In genomic region chr7:80941206-80941758, GRCh38 we compare ENCODE assay signal across 11 cellular contexts. TPM values are rescaled to one million over a fixed set of nuclear protein-coding genes. Genes with fewer than 3 reads are reported as not detected.
DNase-seq lines count a peak whose midpoint lies in the region; ATAC-seq and TF ChIP-seq lines count a peak whose summit lies in the region.
"Had no signal": no experiment of that assay in that cellular context is flagged by ENCODE, and none has a peak within 500 bp of the region (broad histone marks: within the 10 kb centered on the region; RNA-seq: fewer than 3 reads in every experiment).

No MANE protein-coding gene starts in this region.

- peak; percentile 46 for DNase-seq in SIG-M5 treated with dmso at 0.1 percent for 504 hours (lab: John Stamatoyannopoulos, UW; ENCODE audit: unreplicated experiment)
- DNase-seq in SIG-M5 (lab: John Stamatoyannopoulos, UW): no peak
- DNase-seq in chondrocyte (ENCODE audit: low spot score): no peak
- DNase-seq in left lobe of liver (ENCODE audit: low spot score): no peak
- no peak for DNase-seq in aorta
- DNase-seq in ovary: no peak
- no peak for DNase-seq in UCSD-AML1 (lab: John Stamatoyannopoulos, UW; ENCODE audit: unreplicated experiment)
- no peak for DNase-seq in CD4-positive, alpha-beta memory T cell
- DNase-seq: T-helper 1 cell had no signal

- no peak for TF ChIP-seq POLR2A in ovary (IDR thresholded peaks at IDR 0.05)

- no peak overlapping the region for H3K4me3 Mint-ChIP-seq in chondrocyte (ENCODE audit: unreplicated experiment)
- no peak overlapping the region for H3K4me3 Mint-ChIP-seq in CD4-positive, alpha-beta memory T cell
- H3K4me3 Mint-ChIP-seq: activated naive CD4-positive, alpha-beta T cell treated with anti-CD3 and anti-CD28 coated beads, Interleukin-2, amount 50 U/mL, for 24 hours had no signal

- POLR2A ChIA-PET in CD4-positive, alpha-beta memory T cell (lab: Charles Lee; ENCODE audit: partially characterized antibody): no interaction called here

- intact Hi-C loops in aorta (cut with DNase I) (no loop called here), ovary (cut with DNase I) (no loop called here)
- intact Hi-C loops in CD4-positive, alpha-beta memory T cell (cut with micrococcal nuclease): no loop called here

- H3K27me3 ChIP-seq in aorta (ENCODE audit: control insufficient read depth in 1 of 2, insufficient read depth in 2 of 2, low read length in 1 of 2) (no peaks in the 10 kb centered on the region), ovary (no peaks in the 10 kb centered on the region)
- no peaks in the 10 kb centered on the region for H3K27me3 ChIP-seq in CD4-positive, alpha-beta memory T cell (ENCODE audit: insufficient read depth, low read length)
- H3K27me3 ChIP-seq: thyroid gland had no signal

- H3K9me3 ChIP-seq in aorta (ENCODE audit: control insufficient read depth, low read length) (no peaks in the 10 kb centered on the region), ovary (no peaks in the 10 kb centered on the region)
- H3K9me3 ChIP-seq in CD4-positive, alpha-beta memory T cell (ENCODE audit: control insufficient read depth in 1 of 2, low read length in 2 of 2): no peaks in the 10 kb centered on the region
- H3K9me3 ChIP-seq: thyroid gland had no signal

- no peak for TF ChIP-seq CTCF in chondrocyte (IDR thresholded peaks at IDR 0.05)
- TF ChIP-seq CTCF in ovary (IDR thresholded peaks at IDR 0.05): no peak

- H3K4me3 ChIP-seq in aorta (ENCODE audit: low read length in 2 of 2) (no peak overlapping the region), ovary (no peak overlapping the region)
- no peak overlapping the region for H3K4me3 ChIP-seq in CD4-positive, alpha-beta memory T cell (ENCODE audit: low read length in 2 of 2)
- H3K4me3 ChIP-seq: thyroid gland had no signal

- H3K9me3 Mint-ChIP-seq in chondrocyte (ENCODE audit: low read depth): peaks cover 6% of the 10 kb centered on the region
- H3K9me3 Mint-ChIP-seq in CD4-positive, alpha-beta memory T cell: peaks cover 0 to 10% (median 3%) of the 10 kb centered on the region in 8 donors

- H3K36me3 ChIP-seq in aorta (ENCODE audit: control insufficient read depth in 1 of 2, insufficient read depth in 2 of 2, low read length in 1 of 2) (no peaks in the 10 kb centered on the region), ovary (no peaks in the 10 kb centered on the region)
- H3K36me3 ChIP-seq in CD4-positive, alpha-beta memory T cell (ENCODE audit: insufficient read depth, low read length): no peaks in the 10 kb centered on the region
- H3K36me3 ChIP-seq: thyroid gland had no signal

- no peak for TF ChIP-seq EP300 in ovary (IDR thresholded peaks at IDR 0.05)

- H3K27me3 Mint-ChIP-seq in chondrocyte (ENCODE audit: low read depth): no peaks in the 10 kb centered on the region
- H3K27me3 Mint-ChIP-seq in CD4-positive, alpha-beta memory T cell: no peaks in the 10 kb centered on the region
- H3K27me3 Mint-ChIP-seq: activated naive CD4-positive, alpha-beta T cell treated with anti-CD3 and anti-CD28 coated beads, Interleukin-2, amount 50 U/mL, for 24 hours had no signal

- ATAC-seq in left lobe of liver (peak; percentile 17), aorta (ENCODE audit: low FRiP score) (peak; percentile 63)

- H3K36me3 Mint-ChIP-seq in chondrocyte (ENCODE audit: low read depth): no peaks in the 10 kb centered on the region
- H3K36me3 Mint-ChIP-seq in CD4-positive, alpha-beta memory T cell: no peaks in the 10 kb centered on the region
- H3K36me3 Mint-ChIP-seq: activated naive CD4-positive, alpha-beta T cell treated with anti-CD3 and anti-CD28 coated beads, Interleukin-2, amount 50 U/mL, for 24 hours had no signal

- peak overlapping the region; percentile 88 for H3K27ac Mint-ChIP-seq in chondrocyte (ENCODE audit: unreplicated experiment)
- no peak overlapping the region for H3K27ac Mint-ChIP-seq in CD4-positive, alpha-beta memory T cell
- H3K27ac Mint-ChIP-seq: activated naive CD4-positive, alpha-beta T cell treated with anti-CD3 and anti-CD28 coated beads, Interleukin-2, amount 50 U/mL, for 24 hours had no signal

- WGBS in aorta, 2 donors: 81 to 92% methylated on average over 4 of the region's 4 CpGs
- 67 to 74% (median 71%) methylated on average over 4 of the region's 4 CpGs for WGBS in ovary, 3 donors

- no peak overlapping the region for H3K27ac ChIP-seq in aorta (ENCODE audit: low read depth in 1 of 2, low read length in 2 of 2)
- no peak overlapping the region for H3K27ac ChIP-seq in ovary
- H3K27ac ChIP-seq in CD4-positive, alpha-beta memory T cell (ENCODE audit: low read depth, low read length): no peak overlapping the region

- H3K4me1 ChIP-seq in aorta (ENCODE audit: control insufficient read depth in 1 of 2, insufficient read depth in 2 of 2, low read length in 2 of 2) (no peaks in the 10 kb centered on the region), ovary (ENCODE audit: insufficient read depth) (peaks cover 3% of the 10 kb centered on the region)
- H3K4me1 ChIP-seq in CD4-positive, alpha-beta memory T cell (ENCODE audit: insufficient read depth, low read length): no peaks in the 10 kb centered on the region

- peaks cover 37% of the 10 kb centered on the region for H3K4me1 Mint-ChIP-seq in chondrocyte (ENCODE audit: low read depth)
- H3K4me1 Mint-ChIP-seq in CD4-positive, alpha-beta memory T cell: no peaks in the 10 kb centered on the region
- H3K4me1 Mint-ChIP-seq: activated naive CD4-positive, alpha-beta T cell treated with anti-CD3 and anti-CD28 coated beads, Interleukin-2, amount 50 U/mL, for 24 hours had no signal

- CTCF ChIA-PET in CD4-positive, alpha-beta memory T cell (lab: Charles Lee; ENCODE audit: partially characterized antibody): no interaction called here

RNA-seq across cellular contexts. Expression of gene SEMA3C, which starts 22.4 kb away (rescaled TPM):
- total RNA-seq in chondrocyte (77.4 to 155 TPM (median 80.0 TPM) in 3 replicates), left lobe of liver (0.86 TPM), aorta (10 to 100 TPM; 19.8 to 86.8 TPM), ovary (10 to 100 TPM; 20.1 to 91.9 (median 56.5) TPM)
- polyA plus RNA-seq in aorta (10 to 100 TPM in 1 of 2 donors, 1 to 10 TPM in 1; 3.3 to 11.9 TPM), ovary (10 to 100 TPM; 23.9 to 53.5 TPM)
- total RNA-seq in CD4-positive, alpha-beta memory T cell: under 1 TPM; 0.47 to 0.50 TPM
- polyA plus RNA-seq in CD4-positive, alpha-beta memory T cell: not detected

Comparison
In these comparisons a context has a peak if more than half of its experiments do, and no peak if none do; other contexts are left out.
1. RNA of gene SEMA3C, which starts 22.4 kb away (total RNA-seq): 19.8 to 86.8 TPM in aorta, 77.4 to 155 TPM in chondrocyte and 20.1 to 91.9 TPM in ovary; 0.86 TPM in left lobe of liver (single experiment) and 0.47 to 0.50 TPM in CD4-positive, alpha-beta memory T cell; every median in the first group is over 10 times any median in the second.